Comparison of ENCODE assay signal across 18 cellular contexts in the genomic region with DNA sequence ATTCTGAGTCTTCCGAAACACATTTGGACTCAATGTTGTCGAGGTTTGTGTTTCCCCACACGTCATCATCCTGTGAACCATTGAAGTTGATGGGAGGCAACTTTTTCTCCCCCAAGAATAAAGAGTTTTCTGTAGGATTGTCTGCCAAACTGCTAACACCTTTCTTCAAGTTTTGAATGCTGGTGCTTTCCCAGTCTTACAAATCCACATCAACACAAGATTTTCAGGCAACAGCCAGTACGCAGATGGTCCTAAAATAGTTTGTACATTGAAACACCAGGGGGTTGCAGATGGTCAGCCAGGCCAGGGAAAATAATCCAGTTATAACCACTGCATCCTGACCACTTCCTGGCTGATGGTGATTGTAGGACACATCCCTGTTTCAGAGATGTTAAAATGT.
DNase-seq lines count a peak whose midpoint lies in the region; ATAC-seq and TF ChIP-seq lines count a peak whose summit lies in the region.
"Had no signal": no experiment of that assay in that cellular context is flagged by ENCODE, and none has a peak within 500 bp of the region (broad histone marks: within the 10 kb centered on the region; RNA-seq: fewer than 3 reads in every experiment).

No MANE protein-coding gene starts in this region.

- peaks cover 30% of the 10 kb centered on the region for H3K36me3 Mint-ChIP-seq in osteocyte (ENCODE audit: unreplicated experiment)

- TF ChIP-seq CTCF in cardiac muscle cell (IDR thresholded peaks at IDR 0.05; ENCODE audit: low read depth, low read length) (no peak), osteocyte (IDR thresholded peaks at IDR 0.05) (no peak), right lobe of liver (IDR thresholded peaks at IDR 0.05) (no peak)

- H3K27ac ChIP-seq in cardiac muscle cell (peak overlapping the region; percentile 35), right lobe of liver (no peak overlapping the region)
- H3K27ac ChIP-seq: 22Rv1 had no signal

- intact Hi-C loops in cardiac septum (cut with DNase I), result no loop called here
- intact Hi-C loops in right lobe of liver (cut with DNase I), result no loop called here

- H3K4me3 ChIP-seq in cardiac muscle cell, result no peak overlapping the region
- no peak overlapping the region for H3K4me3 ChIP-seq in right lobe of liver
- H3K4me3 ChIP-seq: GM12878 had no signal

- no peak for TF ChIP-seq POLR2A in right lobe of liver (IDR thresholded peaks at IDR 0.05)

- H3K27me3 Mint-ChIP-seq in osteocyte (ENCODE audit: unreplicated experiment), result no peaks in the 10 kb centered on the region
- H3K27me3 Mint-ChIP-seq: B cell; CD4-positive, alpha-beta T cell had no signal

- H3K36me3 ChIP-seq in cardiac muscle cell (no peaks in the 10 kb centered on the region), right lobe of liver (no peaks in the 10 kb centered on the region)

- H3K27ac Mint-ChIP-seq in osteocyte (ENCODE audit: unreplicated experiment), result peak overlapping the region; percentile 56
- H3K27ac Mint-ChIP-seq: B cell; CD4-positive, alpha-beta T cell; HFFc6 had no signal

- no peak for ATAC-seq in right lobe of liver
- ATAC-seq: GM12878 had no signal

- H3K4me1 Mint-ChIP-seq in osteocyte (ENCODE audit: unreplicated experiment), result peaks cover 10% of the 10 kb centered on the region
- H3K4me1 Mint-ChIP-seq: B cell had no signal

- H3K4me3 Mint-ChIP-seq in osteocyte (ENCODE audit: unreplicated experiment), result no peak overlapping the region
- H3K4me3 Mint-ChIP-seq: B cell; CD4-positive, alpha-beta T cell; HFFc6 had no signal

- H3K4me1 ChIP-seq in cardiac muscle cell (ENCODE audit: low read depth) (peaks cover 21% of the 10 kb centered on the region), right lobe of liver (no peaks in the 10 kb centered on the region)

- peaks cover 16% of the 10 kb centered on the region for H3K9me3 Mint-ChIP-seq in osteocyte (ENCODE audit: unreplicated experiment)
- H3K9me3 Mint-ChIP-seq: CD4-positive, alpha-beta T cell; HFFc6 had no signal

- DNase-seq in cardiac muscle cell (ENCODE audit: low read depth in 1 of 2, low spot score in 1 of 2) (no peak), cardiac septum (ENCODE audit: low spot score) (no peak), LHCN-M2 (ENCODE audit: low read depth) (peak; percentile 47), brain pericyte (ENCODE audit: low read depth, low spot score) (peak; percentile 34), osteocyte (ENCODE audit: extremely low spot score, unreplicated experiment) (no peak), right lobe of liver (no peak), AG20443 (ENCODE audit: low spot score) (no peak)
- DNase-seq in activated CD4-positive, CD25-positive, alpha-beta regulatory T cell (lab: John Stamatoyannopoulos, UW), result no peak
- DNase-seq: C1 segment of cervical spinal cord; Calu3; CD4-positive, alpha-beta T cell; DMS 273 treated with DMSO at 0.1 percent for 48 hours; DMS79; HCEC 1CT; HFFc6 had no signal

- 64% methylated on average over 4 of the region's 4 CpGs for WGBS in right lobe of liver (ENCODE audit: insufficient coverage, low coverage, low lambda C conversion rate, missing lambda C conversion rate)

- H3K27me3 ChIP-seq in cardiac muscle cell (no peaks in the 10 kb centered on the region), right lobe of liver (no peaks in the 10 kb centered on the region)

- H3K9me3 ChIP-seq in cardiac muscle cell (ENCODE audit: low read depth), result no peaks in the 10 kb centered on the region
- H3K9me3 ChIP-seq in right lobe of liver, result no peaks in the 10 kb centered on the region

Comparison
In these comparisons a context has a peak if more than half of its experiments do, and no peak if none do; other contexts are left out.
1. DNase-seq: peak in LHCN-M2 (single experiment) and brain pericyte (single experiment); none in cardiac muscle cell (0 of 2), cardiac septum (single experiment), osteocyte (single experiment), activated CD4-positive, CD25-positive, alpha-beta regulatory T cell (0 of 4), right lobe of liver (0 of 3) and AG20443 (single experiment).